ENCODE assay signal across 26 cellular contexts in genomic region chr12:44961887-44962286, GRCh38.
DNase-seq lines count a peak whose midpoint lies in the region; ATAC-seq and TF ChIP-seq lines count a peak whose summit lies in the region.
"Had no signal": no experiment of that assay in that cellular context is flagged by ENCODE, and none has a peak within 500 bp of the region (broad histone marks: within the 10 kb centered on the region; RNA-seq: fewer than 3 reads in every experiment).

No MANE protein-coding gene starts in this region.

- H3K9me3 Mint-ChIP-seq in GM23338 = peaks cover 12% of the 10 kb centered on the region

- ATAC-seq in GM23338 (no peak), left colon (peak; percentile 91), body of pancreas (no peak)
- ATAC-seq: A549, GM12878 had no signal

- H3K36me3 ChIP-seq in GM23338 (ENCODE audit: insufficient read depth) = no peaks in the 10 kb centered on the region
- no peaks in the 10 kb centered on the region for H3K36me3 ChIP-seq in Loucy (ENCODE audit: insufficient read depth, low read length)
- H3K36me3 ChIP-seq in prostate gland = no peaks in the 10 kb centered on the region
- no peaks in the 10 kb centered on the region for H3K36me3 ChIP-seq in body of pancreas (replicated peaks in 1 of 2; ENCODE audit: insufficient read depth in 1 of 2, low read depth in 2 of 2)
- H3K36me3 ChIP-seq: BE2C, BLaER1 had no signal

- no peak overlapping the region for H3K9ac ChIP-seq in Loucy (ENCODE audit: low read depth, low read length, poor library complexity, severe bottlenecking)
- H3K9ac ChIP-seq: BLaER1 had no signal

- no peak overlapping the region for H3K4me3 ChIP-seq in GM23338
- no peak overlapping the region for H3K4me3 ChIP-seq in Loucy (ENCODE audit: low read length, poor library complexity, severe bottlenecking)
- H3K4me3 ChIP-seq in prostate gland = no peak overlapping the region
- no peak overlapping the region for H3K4me3 ChIP-seq in body of pancreas
- H3K4me3 ChIP-seq: A549, BLaER1, GM12878 had no signal

- no peaks in the 10 kb centered on the region for H3K27me3 Mint-ChIP-seq in GM23338 (ENCODE audit: insufficient read depth, low read depth, poor library complexity)
- H3K27me3 Mint-ChIP-seq: CD4-positive, CD25-positive, alpha-beta regulatory T cell had no signal

- H3K9me3 ChIP-seq in Loucy (ENCODE audit: insufficient read depth, low read depth, low read length) (peaks cover 9% of the 10 kb centered on the region), prostate gland (no peaks in the 10 kb centered on the region), body of pancreas (no peaks in the 10 kb centered on the region)
- H3K9me3 ChIP-seq: A549, BE2C had no signal

- H3K27ac ChIP-seq in GM23338 (ENCODE audit: low read depth) = no peak overlapping the region
- peak overlapping the region in 1 of 2 donors; percentile 25 for H3K27ac ChIP-seq in prostate gland
- H3K27ac ChIP-seq in body of pancreas = no peak overlapping the region
- H3K27ac ChIP-seq: 22Rv1, A549, BLaER1 had no signal

- WGBS in prostate gland = 36% methylated on average over 3 of the region's 3 CpGs
- 23 to 33% methylated on average over 3 of the region's 3 CpGs for WGBS in body of pancreas, 2 donors

- H3K4me1 ChIP-seq in GM23338 (ENCODE audit: insufficient read depth) (peaks cover 10% of the 10 kb centered on the region), Loucy (ENCODE audit: insufficient read depth, low read length, poor library complexity, severe bottlenecking) (no peaks in the 10 kb centered on the region), prostate gland (replicated peaks) (no peaks in the 10 kb centered on the region), body of pancreas (no peaks in the 10 kb centered on the region)
- H3K4me1 ChIP-seq: A549, BE2C, BLaER1 had no signal

- H3K79me2 ChIP-seq in GM23338 (replicated peaks; ENCODE audit: insufficient read depth) (no peaks in the 10 kb centered on the region), Loucy (ENCODE audit: insufficient read depth, low read length) (no peaks in the 10 kb centered on the region)

- no peaks in the 10 kb centered on the region for H3K27me3 ChIP-seq in GM23338 (ENCODE audit: insufficient read depth)
- no peaks in the 10 kb centered on the region for H3K27me3 ChIP-seq in Loucy (ENCODE audit: insufficient read depth, low read length, poor library complexity, severe bottlenecking)
- H3K27me3 ChIP-seq in prostate gland (replicated peaks; ENCODE audit: insufficient read depth) = no peaks in the 10 kb centered on the region
- no peaks in the 10 kb centered on the region for H3K27me3 ChIP-seq in body of pancreas
- H3K27me3 ChIP-seq: BE2C, BLaER1 had no signal

- TF ChIP-seq CTCF in GM23338 (conservative IDR thresholded peaks at IDR 0.05; ENCODE audit: low read depth in 2 of 2) (no peak), Loucy (conservative IDR thresholded peaks at IDR 0.05; ENCODE audit: low read length) (no peak), prostate gland (IDR thresholded peaks at IDR 0.05) (no peak), body of pancreas (IDR thresholded peaks at IDR 0.05) (no peak)

- peaks cover 14% of the 10 kb centered on the region for H3K4me1 Mint-ChIP-seq in GM23338
- H3K4me1 Mint-ChIP-seq: CD14-positive monocyte; CD4-positive, alpha-beta memory T cell; CD4-positive, CD25-positive, alpha-beta regulatory T cell; CD8-positive, alpha-beta memory T cell had no signal

- H2AFZ ChIP-seq in GM23338 = peak overlapping the region; percentile 30; the same call in 1 of the 2 replicates
- H2AFZ ChIP-seq in Loucy (ENCODE audit: low read length) = 0 out of 2 replicates have a peak overlapping the region, but pooled peaks have one; percentile 7

- H3K4me2 ChIP-seq in GM23338 = no peak overlapping the region
- no peak overlapping the region for H3K4me2 ChIP-seq in Loucy (ENCODE audit: low read depth, low read length, poor library complexity, severe bottlenecking)
- H3K4me2 ChIP-seq: A549, BLaER1 had no signal

- DNase-seq in GM23338 (ENCODE audit: low spot score) (no peak), left colon (no peak), prostate gland (ENCODE audit: low spot score) (peak; percentile 36), NCI-H2029 treated with DMSO at 0.1 percent for 48 hours (lab: John Stamatoyannopoulos, UW) (no peak), body of pancreas (no peak), Ammon's horn (ENCODE audit: low spot score) (no peak)
- DNase-seq: AML-193; BE2C; C1 segment of cervical spinal cord; CD4-positive, alpha-beta memory T cell; CD4-positive, CD25-positive, alpha-beta regulatory T cell; CD8-positive, alpha-beta memory T cell; COR-L47; DMS 273 treated with DMSO at 0.1 percent for 48 hours; DMS153; DMS53; DMS79; DND-41; EL; GDM1 had no signal

- H3K4me3 Mint-ChIP-seq in GM23338 = no peak overlapping the region
- H3K4me3 Mint-ChIP-seq: CD14-positive monocyte; CD4-positive, alpha-beta memory T cell; CD4-positive, CD25-positive, alpha-beta regulatory T cell; CD8-positive, alpha-beta memory T cell had no signal

- H3K9me2 ChIP-seq in GM23338 (ENCODE audit: insufficient read depth) (no peaks in the 10 kb centered on the region), Loucy (replicated peaks; ENCODE audit: low read depth, low read length) (no peaks in the 10 kb centered on the region)

- H3F3A ChIP-seq in GM23338 (replicated peaks; ENCODE audit: low read depth) = no peaks in the 10 kb centered on the region
- no peaks in the 10 kb centered on the region for H3F3A ChIP-seq in Loucy (ENCODE audit: low read depth)

- no peak for TF ChIP-seq POLR2A in prostate gland (IDR thresholded peaks at IDR 0.05)
- no peak for TF ChIP-seq POLR2A in body of pancreas (IDR thresholded peaks at IDR 0.05)

- H3K27ac Mint-ChIP-seq in GM23338 = no peak overlapping the region
- H3K27ac Mint-ChIP-seq: CD14-positive monocyte; CD4-positive, alpha-beta memory T cell; CD4-positive, CD25-positive, alpha-beta regulatory T cell; CD8-positive, alpha-beta memory T cell had no signal

- intact Hi-C loops in left colon (cut with DNase I, micrococcal nuclease) = no loop called here
- intact Hi-C loops in prostate gland (cut with DNase I) = no loop called here
- intact Hi-C loops in body of pancreas (cut with DNase I) = no loop called here

- no peaks in the 10 kb centered on the region for H4K20me1 ChIP-seq in GM23338 (replicated peaks; ENCODE audit: insufficient read depth)
- no peaks in the 10 kb centered on the region for H4K20me1 ChIP-seq in Loucy (ENCODE audit: insufficient read depth, low read length, poor library complexity, severe bottlenecking)
- H4K20me1 ChIP-seq: BLaER1 had no signal

- H3K36me3 Mint-ChIP-seq in GM23338 (ENCODE audit: low read depth) = peaks cover 8% of the 10 kb centered on the region; the same call in 2 of the 3 replicates
- H3K36me3 Mint-ChIP-seq: CD14-positive monocyte; CD4-positive, alpha-beta memory T cell; CD4-positive, CD25-positive, alpha-beta regulatory T cell had no signal

TF ChIP-seq in GM23338, 12 proteins besides CTCF, POLR2A, EP300 and RAD21 (continues in another document):
- TF ChIP-seq EZH2phosphoT487 (IDR thresholded peaks at IDR 0.05; ENCODE audit: unreplicated experiment) (no peak), ZNF114 (CRISPR knock-in tag; IDR thresholded peaks at IDR 0.05) (no peak), POLR2AphosphoS5 (IDR thresholded peaks at IDR 0.05; ENCODE audit: low read depth) (no peak), ZNF331 (CRISPR knock-in tag; IDR thresholded peaks at IDR 0.05; ENCODE audit: low read depth) (no peak), NANOG (IDR thresholded peaks at IDR 0.05; ENCODE audit: borderline replicate concordance) (no peak), EZH2 (IDR thresholded peaks at IDR 0.05; ENCODE audit: low read depth, unreplicated experiment) (no peak), CREB1 (CRISPR knock-in tag; IDR thresholded peaks at IDR 0.05; ENCODE audit: low read depth) (no peak), STAT1 (IDR thresholded peaks at IDR 0.05; ENCODE audit: unreplicated experiment) (no peak), REST (IDR thresholded peaks at IDR 0.05; ENCODE audit: unreplicated experiment) (no peak)
